17 cellular contexts compared by ENCODE assay signal in the genomic region with DNA sequence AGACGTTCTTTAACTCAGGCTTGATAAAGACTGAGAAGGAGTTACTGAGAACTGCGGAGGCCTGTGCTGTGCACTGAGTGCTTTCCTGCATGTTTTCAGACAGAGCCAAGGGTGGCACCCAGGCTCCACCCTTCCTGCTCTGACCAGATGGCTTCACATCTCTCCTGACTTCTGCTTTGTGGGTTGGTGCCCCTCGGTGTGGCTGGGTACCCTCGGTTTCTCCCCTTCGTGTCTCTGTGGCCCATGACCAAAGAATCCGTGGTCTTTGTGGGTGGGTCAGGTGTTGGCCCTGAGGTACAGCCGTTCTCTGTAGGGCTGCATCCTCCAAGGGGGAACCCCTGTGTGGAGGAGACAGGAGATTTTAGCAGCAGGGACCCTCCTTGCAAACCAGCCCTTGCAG. TPM values are rescaled to one million over a fixed set of nuclear protein-coding genes. Genes with fewer than 3 reads are reported as not detected.
DNase-seq lines count a peak whose midpoint lies in the region; ATAC-seq and TF ChIP-seq lines count a peak whose summit lies in the region.
"Had no signal": no experiment of that assay in that cellular context is flagged by ENCODE, and none has a peak within 500 bp of the region (broad histone marks: within the 10 kb centered on the region; RNA-seq: fewer than 3 reads in every experiment).

No MANE protein-coding gene starts in this region.

- no peak overlapping the region for H4K8ac ChIP-seq in IMR-90 (ENCODE audit: low read depth in 2 of 2, low read length in 2 of 2)

- H3K4me3 ChIP-seq in BLaER1 = no peak overlapping the region
- H3K4me3 ChIP-seq in IMR-90 (ENCODE audit: insufficient read depth, low read depth, low read length) = no peak overlapping the region

- peaks cover 45% of the 10 kb centered on the region for H3K4me1 Mint-ChIP-seq in activated B cell treated with CpG ODN at 0.5 μM for 24 hours
- peaks cover 26 to 75% of the 10 kb centered on the region in 2 donors for H3K4me1 Mint-ChIP-seq in natural killer cell

- 92% methylated on average over 2 of the region's 7 CpGs; no CpG with 5 or more reads in 1 of the 2 experiments for WGBS in IMR-90 (ENCODE audit: extremely low coverage in 2 of 2, insufficient read length in 1 of 2), 2 experiments

- H3K14ac ChIP-seq in IMR-90 (replicated peaks; ENCODE audit: low read depth, low read length) = no peak overlapping the region

- no peak overlapping the region for H3K23ac ChIP-seq in IMR-90 (ENCODE audit: low read depth, low read length)

- H3K4me2 ChIP-seq in BLaER1 (peak overlapping the region; percentile 39), IMR-90 (ENCODE audit: low read depth, low read length) (no peak overlapping the region)
- H3K4me2 ChIP-seq: KMS-11 had no signal

- H3K36me3 ChIP-seq in BLaER1 = no peaks in the 10 kb centered on the region
- H3K36me3 ChIP-seq in IMR-90 (ENCODE audit: control insufficient read depth, insufficient read depth, low read length) = no peaks in the 10 kb centered on the region
- H3K36me3 ChIP-seq: BE2C had no signal

- H3K4me3 Mint-ChIP-seq in activated B cell treated with CpG ODN at 0.5 μM for 24 hours (peak overlapping the region; percentile 30), natural killer cell (peak overlapping the region; percentile 70)
- H3K4me3 Mint-ChIP-seq: CD8-positive, alpha-beta memory T cell had no signal

- H3K9me3 ChIP-seq in BLaER1 = peaks cover 3% of the 10 kb centered on the region; the same call in 1 of the 2 replicates
- no peaks in the 10 kb centered on the region for H3K9me3 ChIP-seq in IMR-90 (ENCODE audit: control insufficient read depth, insufficient read depth, low read length)
- H3K9me3 ChIP-seq: BE2C had no signal

- no peak overlapping the region for H2AFZ ChIP-seq in IMR-90 (replicated peaks; ENCODE audit: low read length, poor library complexity)

- H3K9ac ChIP-seq in BLaER1 (no peak overlapping the region), IMR-90 (ENCODE audit: low read depth, low read length) (no peak overlapping the region)
- H3K9ac ChIP-seq: KMS-11 had no signal

- BruUV-seq in IMR-90 (replicated peaks; lab: Mats Ljungman, UMichigan) = no TSS peak

- dilution Hi-C loops in IMR-90 (cut with HindIII; ENCODE audit: low sequenced_read_pairs, unreplicated experiment) = no loop called here

- no peak for DNase-seq in IMR-90
- DNase-seq in activated B cell treated with CpG ODN at 0.5 μM for 24 hours = no peak
- DNase-seq in natural killer cell = no peak
- no peak for DNase-seq in DMS 273 treated with DMSO at 0.1 percent for 48 hours (lab: John Stamatoyannopoulos, UW)
- no peak for DNase-seq in NCI-H2196 (lab: John Stamatoyannopoulos, UW; ENCODE audit: unreplicated experiment)
- no peak for DNase-seq in activated T-cell treated with anti-CD3 and anti-CD28 coated beads, Interleukin-2, amount 50 U/mL, for 1 hour
- no peak for DNase-seq in AG20443 (ENCODE audit: low spot score)
- DNase-seq: CD8-positive, alpha-beta memory T cell; NCI-H1105; NCI-H187; NCI-H774; SHP77 had no signal

- peak overlapping the region; percentile 39; the same call in 1 of the 2 replicates for H2BK20ac ChIP-seq in IMR-90 (ENCODE audit: low read depth, low read length)

- H3K9me3 Mint-ChIP-seq in activated B cell treated with CpG ODN at 0.5 μM for 24 hours (no peaks in the 10 kb centered on the region), natural killer cell (no peaks in the 10 kb centered on the region)
- H3K9me3 Mint-ChIP-seq: CD8-positive, alpha-beta memory T cell had no signal

- ATAC-seq in IMR-90 (ENCODE audit: low read depth) (no peak), activated B cell treated with CpG ODN at 0.5 μM for 24 hours (ENCODE audit: low read depth) (peak; percentile 79), natural killer cell (peak; percentile 39 to 63 (median 40))
- ATAC-seq: Panc1 had no signal

- H3K4ac ChIP-seq in IMR-90 (ENCODE audit: low read depth, low read length) = peak overlapping the region; percentile 72; the same call in 1 of the 2 replicates

- H3K79me1 ChIP-seq in IMR-90 (ENCODE audit: low read depth in 1 of 2, low read length in 2 of 2) = no peaks in the 10 kb centered on the region

- no peak overlapping the region for H3K18ac ChIP-seq in IMR-90 (ENCODE audit: low read depth, low read length)

- in situ Hi-C loops in IMR-90 (cut with MboI; ENCODE audit: low sequenced_read_pairs) = no loop called here

- H2BK120ac ChIP-seq in IMR-90 (ENCODE audit: low read depth, low read length) = peak overlapping the region; percentile 26; the same call in 1 of the 2 replicates

- H3K27ac ChIP-seq in BLaER1 (no peak overlapping the region), IMR-90 (ENCODE audit: insufficient read depth, low read length) (no peak overlapping the region)
- H3K27ac ChIP-seq: KMS-11 had no signal

- no peaks in the 10 kb centered on the region for H3K27me3 Mint-ChIP-seq in activated B cell treated with CpG ODN at 0.5 μM for 24 hours
- no peaks in the 10 kb centered on the region for H3K27me3 Mint-ChIP-seq in natural killer cell (ENCODE audit: low read depth in 2 of 2)

- TF ChIP-seq CTCF in IMR-90 (conservative IDR thresholded peaks at IDR 0.05; ENCODE audit: low read depth, low read length) (no peak), activated B cell treated with CpG ODN at 0.5 μM for 24 hours (IDR thresholded peaks at IDR 0.05) (no peak), natural killer cell (IDR thresholded peaks at IDR 0.05) (no peak)

- H2AK9ac ChIP-seq in IMR-90 (replicated peaks; ENCODE audit: low read depth, low read length, poor library complexity) = peak overlapping the region; percentile 93

- H4K91ac ChIP-seq in IMR-90 (ENCODE audit: insufficient read depth, low read depth, low read length) = peak overlapping the region; percentile 31

- intact Hi-C loops in IMR-90 (cut with micrococcal nuclease) = loop anchor here (2.0 to 10.0 kb wide), 3 partner anchors 29 to 209 kb away; a partner anchor contains a TSS
- intact Hi-C loops in activated B cell treated with CpG ODN at 0.5 μM for 24 hours (cut with micrococcal nuclease) = no loop called here
- intact Hi-C loops in natural killer cell (cut with micrococcal nuclease) = no loop called here

- no peak for TF ChIP-seq RAD21 in IMR-90 (IDR thresholded peaks at IDR 0.05; ENCODE audit: low read length)

- H3K4me1 ChIP-seq in BLaER1 = peaks cover 23% of the 10 kb centered on the region
- peaks cover 26% of the 10 kb centered on the region for H3K4me1 ChIP-seq in IMR-90 (ENCODE audit: control insufficient read depth, insufficient read depth, low read length)

- H3K9me1 ChIP-seq in IMR-90 (ENCODE audit: insufficient read depth, low read length) = peaks cover 24% of the 10 kb centered on the region

- H3K27ac Mint-ChIP-seq in activated B cell treated with CpG ODN at 0.5 μM for 24 hours = peak overlapping the region; percentile 9
- H3K27ac Mint-ChIP-seq in natural killer cell = peak overlapping the region in 1 of 2 donors; percentile 55
- H3K27ac Mint-ChIP-seq: CD8-positive, alpha-beta memory T cell had no signal

- H2BK15ac ChIP-seq in IMR-90 (ENCODE audit: low read depth, low read length) = 0 out of 3 replicates have a peak overlapping the region, but pooled peaks have one; percentile 51

- peak overlapping the region; percentile 57; the same call in 1 of the 2 replicates for H2AK5ac ChIP-seq in IMR-90 (ENCODE audit: low read depth, low read length)

- CTCF ChIA-PET in IMR-90 (lab: Yijun Ruan, JAX) = no interaction called here
- CTCF ChIA-PET in activated B cell treated with CpG ODN at 0.5 μM for 24 hours (lab: Charles Lee) = no interaction called here

- H3K27me3 ChIP-seq in BLaER1 = no peaks in the 10 kb centered on the region
- no peaks in the 10 kb centered on the region for H3K27me3 ChIP-seq in IMR-90 (ENCODE audit: control insufficient read depth, insufficient read depth, low read length)
- H3K27me3 ChIP-seq: BE2C had no signal

- POLR2A ChIA-PET in IMR-90 (lab: Charles Lee; ENCODE audit: unreplicated experiment) = no interaction called here
- POLR2A ChIA-PET in activated B cell treated with CpG ODN at 0.5 μM for 24 hours (lab: Charles Lee) = no interaction called here

- no peak for TF ChIP-seq POLR2A in IMR-90 (IDR thresholded peaks at IDR 0.05; ENCODE audit: low read depth, low read length)

- H4K20me1 ChIP-seq in BLaER1 (no peaks in the 10 kb centered on the region), IMR-90 (ENCODE audit: insufficient read depth, low read length) (peaks cover 10% of the 10 kb centered on the region)

- no peak overlapping the region for H2BK5ac ChIP-seq in IMR-90 (ENCODE audit: low read depth, low read length, poor library complexity, severe bottlenecking)

- H4K5ac ChIP-seq in IMR-90 (ENCODE audit: low read depth, low read length) = no peak overlapping the region

- H3K56ac ChIP-seq in IMR-90 (ENCODE audit: extremely low read depth, insufficient read depth, low read length) = no peak overlapping the region

- no peaks in the 10 kb centered on the region for H3K36me3 Mint-ChIP-seq in activated B cell treated with CpG ODN at 0.5 μM for 24 hours (ENCODE audit: low read depth)
- H3K36me3 Mint-ChIP-seq in natural killer cell = no peaks in the 10 kb centered on the region
- H3K36me3 Mint-ChIP-seq: CD8-positive, alpha-beta memory T cell had no signal

TF ChIP-seq in IMR-90, 13 proteins besides CTCF, POLR2A, EP300 and RAD21 (continues in another document):
- TF ChIP-seq, protein P1, sequence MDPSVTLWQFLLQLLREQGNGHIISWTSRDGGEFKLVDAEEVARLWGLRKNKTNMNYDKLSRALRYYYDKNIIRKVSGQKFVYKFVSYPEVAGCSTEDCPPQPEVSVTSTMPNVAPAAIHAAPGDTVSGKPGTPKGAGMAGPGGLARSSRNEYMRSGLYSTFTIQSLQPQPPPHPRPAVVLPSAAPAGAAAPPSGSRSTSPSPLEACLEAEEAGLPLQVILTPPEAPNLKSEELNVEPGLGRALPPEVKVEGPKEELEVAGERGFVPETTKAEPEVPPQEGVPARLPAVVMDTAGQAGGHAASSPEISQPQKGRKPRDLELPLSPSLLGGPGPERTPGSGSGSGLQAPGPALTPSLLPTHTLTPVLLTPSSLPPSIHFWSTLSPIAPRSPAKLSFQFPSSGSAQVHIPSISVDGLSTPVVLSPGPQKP (IDR thresholded peaks at IDR 0.05; ENCODE audit: borderline replicate concordance, low read depth, low read length) = no peak
- no peak for TF ChIP-seq RCOR1 (IDR thresholded peaks at IDR 0.05; ENCODE audit: insufficient replicate concordance, low read length)
- TF ChIP-seq, protein P2, sequence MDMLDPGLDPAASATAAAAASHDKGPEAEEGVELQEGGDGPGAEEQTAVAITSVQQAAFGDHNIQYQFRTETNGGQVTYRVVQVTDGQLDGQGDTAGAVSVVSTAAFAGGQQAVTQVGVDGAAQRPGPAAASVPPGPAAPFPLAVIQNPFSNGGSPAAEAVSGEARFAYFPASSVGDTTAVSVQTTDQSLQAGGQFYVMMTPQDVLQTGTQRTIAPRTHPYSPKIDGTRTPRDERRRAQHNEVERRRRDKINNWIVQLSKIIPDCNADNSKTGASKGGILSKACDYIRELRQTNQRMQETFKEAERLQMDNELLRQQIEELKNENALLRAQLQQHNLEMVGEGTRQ (IDR thresholded peaks at IDR 0.05; ENCODE audit: low read depth, low read length) = no peak

RNA-seq across cellular contexts. Expression of a gene that starts 34.3 kb away (rescaled TPM):
- total RNA-seq in IMR-90 (2012; rRNA removed) = under 0.01 and 0.18 TPM in 2 replicates
- polyA plus RNA-seq in IMR-90 (2012; rRNA removed) = 0.29 and 0.38 TPM in 2 replicates
- polyA plus RNA-seq in IMR-90 (2012; cell fraction: cytosol; rRNA removed) = 0.25 and 0.36 TPM in 2 replicates
- polyA plus RNA-seq in IMR-90 (2012; cell fraction: nucleus; rRNA removed; ENCODE audit: low replicate concordance) = 0.39 and 0.41 TPM in 2 replicates
- 0.05 TPM in 1 of 2 replicates, not detected in the other for total RNA-seq in activated B cell treated with CpG ODN at 0.5 μM for 24 hours
- total RNA-seq in natural killer cell = 10 to 100 TPM in 2 of 3 donors, 1 to 10 TPM in 1; 2.2 to 32.3 (median 21.9) TPM
- total RNA-seq: MCF 10A had no signal
- polyA plus RNA-seq: CD8-positive, alpha-beta memory T cell had no signal
